1 cellular context compared by ENCODE assay signal in genomic region chr17:40564195-40564882, GRCh38.
TF ChIP-seq lines count a peak whose summit lies in the region.

No MANE protein-coding gene starts in this region.

TF ChIP-seq in HepG2, 621 proteins besides CTCF, POLR2A, EP300 and RAD21 (continued from another document):
- TF ChIP-seq RERE (CRISPR knock-in tag; IDR thresholded peaks at IDR 0.05; ENCODE audit: low read depth) (no peak), ZKSCAN1 (IDR thresholded peaks at IDR 0.05; ENCODE audit: low read length) (no peak), ZNF468 (CRISPR knock-in tag; IDR thresholded peaks at IDR 0.05) (no peak), ZEB1 (IDR thresholded peaks at IDR 0.05; ENCODE audit: insufficient replicate concordance, low read depth) (no peak), SCMH1 (CRISPR knock-in tag; IDR thresholded peaks at IDR 0.05; ENCODE audit: borderline replicate concordance) (no peak), ZNF780A (CRISPR knock-in tag; IDR thresholded peaks at IDR 0.05) (no peak), ZBTB46 (CRISPR knock-in tag; IDR thresholded peaks at IDR 0.05; ENCODE audit: borderline replicate concordance) (no peak), ZNF17 (CRISPR knock-in tag; IDR thresholded peaks at IDR 0.05) (no peak)
